35 cellular contexts compared by ENCODE assay signal in genomic region chr9:122837266-122837850, GRCh38. TPM values are rescaled to one million over a fixed set of nuclear protein-coding genes. Genes with fewer than 3 reads are reported as not detected.
"Had no signal": no experiment of that assay in that cellular context is flagged by ENCODE, and none has a peak within 500 bp of the region (broad histone marks: within the 10 kb centered on the region; RNA-seq: fewer than 3 reads in every experiment).

No MANE protein-coding gene starts in this region.

- H3K9ac ChIP-seq: parathyroid adenoma had no signal

- H3K4me3 Mint-ChIP-seq: natural killer cell treated with Interleukin-12 subunit alpha and Interleukin-12 subunit beta and Interleukin-15 and Interleukin-18, amount 100 ng/mL, for 72 hours; nephron progenitor cell; neural crest cell; stimulated activated effector memory CD8-positive, alpha-beta T cell treated with anti-CD3 and anti-CD28 coated beads, Interleukin-12 subunit alpha, Interleukin-12 subunit beta, amount 100 ng/mL, for 72 hours; stimulated activated naive B cell treated with anti-CD40 and anti-IgM and Interleukin-4, amounts not matched to agents 10 μg/mL and 1 μg/mL and 100 μg/mL, for 72 hours; stimulated activated naive CD8-positive, alpha-beta T cell treated with anti-CD3 and anti-CD28 coated beads, Interleukin-15, Interleukin-2, amounts not matched to agents 100 ng/mL and 50 ng/mL, for 24 hours had no signal

- H3K27me3 Mint-ChIP-seq: naive B cell; naive thymus-derived CD8-positive, alpha-beta T cell; natural killer cell treated with Interleukin-12 subunit alpha and Interleukin-12 subunit beta and Interleukin-15 and Interleukin-18, amount 100 ng/mL, for 72 hours; stimulated activated naive B cell treated with anti-CD40 and anti-IgM and Interleukin-4, amounts not matched to agents 10 μg/mL and 1 μg/mL and 100 μg/mL, for 72 hours; stimulated activated naive CD8-positive, alpha-beta T cell treated with anti-CD3 and anti-CD28 coated beads, Interleukin-15, Interleukin-2, amounts not matched to agents 100 ng/mL and 50 ng/mL, for 24 hours had no signal

- H3K9me3 Mint-ChIP-seq: naive B cell; naive thymus-derived CD8-positive, alpha-beta T cell; natural killer cell treated with Interleukin-12 subunit alpha and Interleukin-12 subunit beta and Interleukin-15 and Interleukin-18, amount 100 ng/mL, for 72 hours; nephron progenitor cell; stimulated activated effector memory CD8-positive, alpha-beta T cell treated with anti-CD3 and anti-CD28 coated beads, Interleukin-12 subunit alpha, Interleukin-12 subunit beta, amount 100 ng/mL, for 72 hours; stimulated activated naive CD8-positive, alpha-beta T cell treated with anti-CD3 and anti-CD28 coated beads, Interleukin-15, Interleukin-2, amounts not matched to agents 100 ng/mL and 50 ng/mL, for 24 hours had no signal

- DNase-seq: naive B cell; naive thymus-derived CD8-positive, alpha-beta T cell; nephron progenitor cell; occipital lobe; ovary; psoas muscle; stimulated activated CD4-positive, alpha-beta T cell treated with anti-CD3 and anti-CD28 coated beads, Interleukin-15, amount 100 ng/mL, for 24 hours; stimulated activated CD4-positive, alpha-beta T cell treated with anti-CD3 and anti-CD28 coated beads, Interleukin-2, amount 100 ng/mL, for 24 hours; stimulated activated CD4-positive, alpha-beta T cell treated with anti-CD3 and anti-CD28 coated beads, Interleukin-2, amount 100 ng/mL, for 48 hours; stimulated activated CD4-positive, alpha-beta T cell treated with anti-CD3 and anti-CD28 coated beads, Interleukin-4, amount 100 ng/mL, for 24 hours; stimulated activated naive B cell treated with anti-CD40 and anti-IgM and Interleukin-4, amounts not matched to agents 10 μg/mL and 1 μg/mL and 100 μg/mL, for 72 hours; stimulated activated naive CD4-positive, alpha-beta T cell treated with Interleukin-2 at 50 U/mL for 16 hours; stomach; thyroid gland; trophoblast cell had no signal

- H3K4me2 ChIP-seq: smooth muscle cell had no signal

- H3K9me3 ChIP-seq: ovary, psoas muscle, stomach, thoracic aorta, thyroid gland, tibial nerve, upper lobe of left lung, vagina had no signal

- H2AFZ ChIP-seq: parathyroid adenoma had no signal

- H3K27me3 ChIP-seq: ovary, stomach, thyroid gland, tibial nerve, upper lobe of left lung, vagina had no signal

- H3K36me3 ChIP-seq: ovary, stomach, thoracic aorta, thyroid gland, tibial nerve, upper lobe of left lung, vagina had no signal

- FAIRE-seq: urothelium cell line had no signal

- H3K27ac Mint-ChIP-seq: natural killer cell treated with Interleukin-12 subunit alpha and Interleukin-12 subunit beta and Interleukin-15 and Interleukin-18, amount 100 ng/mL, for 72 hours; nephron progenitor cell; progenitor cell of endocrine pancreas; stimulated activated effector memory CD8-positive, alpha-beta T cell treated with anti-CD3 and anti-CD28 coated beads, Interleukin-12 subunit alpha, Interleukin-12 subunit beta, amount 100 ng/mL, for 72 hours; stimulated activated naive B cell treated with anti-CD40 and anti-IgM and Interleukin-4, amounts not matched to agents 10 μg/mL and 1 μg/mL and 100 μg/mL, for 72 hours; stimulated activated naive CD8-positive, alpha-beta T cell treated with anti-CD3 and anti-CD28 coated beads, Interleukin-15, Interleukin-2, amounts not matched to agents 100 ng/mL and 50 ng/mL, for 24 hours had no signal

- H3K79me2 ChIP-seq: parathyroid adenoma had no signal

- H3K4me1 ChIP-seq: parathyroid adenoma, psoas muscle, stomach, thyroid gland, tibial nerve, vagina had no signal

- H3K4me3 ChIP-seq: ovary, psoas muscle, skin epidermis, smooth muscle cell, stomach, thoracic aorta, thyroid gland, tibial nerve, upper lobe of left lung, vagina had no signal

- H3K27ac ChIP-seq: ovary, parathyroid adenoma, psoas muscle, skin epidermis, stomach, thoracic aorta, thyroid gland, tibial nerve, upper lobe of left lung, vagina had no signal

- H3K36me3 Mint-ChIP-seq: naive B cell; naive thymus-derived CD8-positive, alpha-beta T cell; natural killer cell treated with Interleukin-12 subunit alpha and Interleukin-12 subunit beta and Interleukin-15 and Interleukin-18, amount 100 ng/mL, for 72 hours; stimulated activated effector memory CD8-positive, alpha-beta T cell treated with anti-CD3 and anti-CD28 coated beads, Interleukin-12 subunit alpha, Interleukin-12 subunit beta, amount 100 ng/mL, for 72 hours; stimulated activated naive B cell treated with anti-CD40 and anti-IgM and Interleukin-4, amounts not matched to agents 10 μg/mL and 1 μg/mL and 100 μg/mL, for 72 hours had no signal

- ATAC-seq: naive thymus-derived CD8-positive, alpha-beta T cell; natural killer cell treated with Interleukin-12 subunit alpha and Interleukin-12 subunit beta and Interleukin-15 and Interleukin-18, amount 100 ng/mL, for 72 hours; psoas muscle; right cardiac atrium; sciatic nerve; stimulated activated effector memory CD8-positive, alpha-beta T cell treated with anti-CD3 and anti-CD28 coated beads, Interleukin-12 subunit alpha, Interleukin-12 subunit beta, amount 100 ng/mL, for 72 hours; stimulated activated naive B cell treated with anti-CD40 and anti-IgM and Interleukin-4, amounts not matched to agents 10 μg/mL and 1 μg/mL and 100 μg/mL, for 72 hours had no signal

RNA-seq across cellular contexts. Expression of gene OR1K1, which starts 37.4 kb away (rescaled TPM):
- total RNA-seq: naive thymus-derived CD8-positive, alpha-beta T cell; natural killer cell treated with Interleukin-12 subunit alpha and Interleukin-12 subunit beta and Interleukin-15 and Interleukin-18, amount 100 ng/mL, for 72 hours; neural crest cell; occipital lobe; osteoblast; ovary; progenitor cell of endocrine pancreas; psoas muscle; renal cortical epithelial cell; right cardiac atrium; sciatic nerve; smooth muscle cell; stomach; subcutaneous adipose tissue; temporal lobe; thoracic aorta; thyroid gland; tibial nerve; upper lobe of left lung; ureter; vagina had no signal
- polyA plus RNA-seq: naive thymus-derived CD8-positive, alpha-beta T cell; ovary; psoas muscle; right cardiac atrium; smooth muscle cell; stomach had no signal

RNA-seq across cellular contexts. Expression of gene OR5C1, which starts 48.6 kb away (rescaled TPM):
- total RNA-seq: naive thymus-derived CD8-positive, alpha-beta T cell; natural killer cell treated with Interleukin-12 subunit alpha and Interleukin-12 subunit beta and Interleukin-15 and Interleukin-18, amount 100 ng/mL, for 72 hours; neural crest cell; occipital lobe; osteoblast; ovary; progenitor cell of endocrine pancreas; psoas muscle; renal cortical epithelial cell; right cardiac atrium; sciatic nerve; smooth muscle cell; stomach; subcutaneous adipose tissue; temporal lobe; thoracic aorta; thyroid gland; tibial nerve; upper lobe of left lung; ureter; vagina had no signal
- polyA plus RNA-seq: naive thymus-derived CD8-positive, alpha-beta T cell; ovary; psoas muscle; right cardiac atrium; smooth muscle cell; stomach had no signal
